In genomic region chr12:59811991-59812390, GRCh38 we compare ENCODE assay signal across 30 cellular contexts.
"Had no signal": no experiment of that assay in that cellular context is flagged by ENCODE, and none has a peak within 500 bp of the region (broad histone marks: within the 10 kb centered on the region; RNA-seq: fewer than 3 reads in every experiment).

No MANE protein-coding gene starts in this region.

- H3K36me3 ChIP-seq: colonic mucosa, esophagus muscularis mucosa, gastroesophageal sphincter, heart left ventricle, pancreas, right lobe of liver, thoracic aorta, transverse colon, upper lobe of right lung, uterus had no signal

- H3K4me2 ChIP-seq: hepatocyte had no signal

- H3K4me1 ChIP-seq: colonic mucosa, esophagus muscularis mucosa, foreskin keratinocyte, gastroesophageal sphincter, heart left ventricle, pancreas, right lobe of liver, transverse colon, upper lobe of right lung, uterus had no signal

- DNase-seq: colonic mucosa; effector CD8-positive, alpha-beta T cell; endodermal cell; foreskin keratinocyte; immature natural killer cell; islet precursor cell; left ventricle myocardium superior; midbrain; naive thymus-derived CD4-positive, alpha-beta T cell; occipital lobe; pancreas; right lobe of liver; small intestine; stimulated activated CD4-positive, alpha-beta T cell treated with anti-CD3 and anti-CD28 coated beads, Interleukin-15, amount 100 ng/mL, for 24 hours; stimulated activated CD4-positive, alpha-beta T cell treated with anti-CD3 and anti-CD28 coated beads, Interleukin-2, amount 100 ng/mL, for 48 hours; stimulated activated naive B cell treated with anti-CD40 and anti-IgM and Interleukin-4, amounts not matched to agents 10 μg/mL and 1 μg/mL and 100 μg/mL, for 72 hours; transverse colon; upper lobe of right lung; uterus had no signal

- H3K79me2 ChIP-seq: hepatocyte had no signal

- H3K4me3 Mint-ChIP-seq: dendritic cell treated with granulocyte-macrophage colony-stimulating factor and Interleukin-4, amounts not matched to agents 40 ng/mL and 50 ng/mL, for 4 days; endodermal cell; immature natural killer cell; memory B cell; naive thymus-derived CD4-positive, alpha-beta T cell; nephron; stimulated activated naive B cell treated with anti-CD40 and anti-IgM and Interleukin-4, amounts not matched to agents 10 μg/mL and 1 μg/mL and 100 μg/mL, for 72 hours; stimulated activated naive CD8-positive, alpha-beta T cell treated with anti-CD3 and anti-CD28 coated beads, Interleukin-15, Interleukin-2, amounts not matched to agents 100 ng/mL and 50 ng/mL, for 24 hours had no signal

- ATAC-seq: foreskin keratinocyte; gastroesophageal sphincter; heart left ventricle; left ventricle myocardium superior; naive thymus-derived CD4-positive, alpha-beta T cell; pancreas; right lobe of liver; stimulated activated naive B cell treated with anti-CD40 and anti-IgM and Interleukin-4, amounts not matched to agents 10 μg/mL and 1 μg/mL and 100 μg/mL, for 72 hours; upper lobe of right lung had no signal

- H3K4me3 ChIP-seq: colonic mucosa, esophagus muscularis mucosa, gastroesophageal sphincter, heart left ventricle, hepatocyte, lung, pancreas, right lobe of liver, thoracic aorta, transverse colon, upper lobe of right lung, uterus had no signal

- H3K4me1 Mint-ChIP-seq: immature natural killer cell, nephron had no signal

- H3K27me3 Mint-ChIP-seq: dendritic cell treated with granulocyte-macrophage colony-stimulating factor and Interleukin-4, amounts not matched to agents 40 ng/mL and 50 ng/mL, for 4 days; memory B cell had no signal

- H3K36me3 Mint-ChIP-seq: immature natural killer cell; stimulated activated naive B cell treated with anti-CD40 and anti-IgM and Interleukin-4, amounts not matched to agents 10 μg/mL and 1 μg/mL and 100 μg/mL, for 72 hours had no signal

- H3K27ac ChIP-seq: colonic mucosa, esophagus muscularis mucosa, foreskin keratinocyte, gastroesophageal sphincter, heart left ventricle, hepatocyte, pancreas, right lobe of liver, thoracic aorta, transverse colon, upper lobe of right lung, uterus had no signal

- H2AFZ ChIP-seq: hepatocyte had no signal

- H3K27me3 ChIP-seq: colonic mucosa, esophagus muscularis mucosa, foreskin keratinocyte, gastroesophageal sphincter, heart left ventricle, hepatocyte, pancreas, right lobe of liver, transverse colon, uterus had no signal

- H3K27ac Mint-ChIP-seq: dendritic cell treated with granulocyte-macrophage colony-stimulating factor and Interleukin-4, amounts not matched to agents 40 ng/mL and 50 ng/mL, for 4 days; endodermal cell; immature natural killer cell; memory B cell; naive thymus-derived CD4-positive, alpha-beta T cell; nephron; stimulated activated naive B cell treated with anti-CD40 and anti-IgM and Interleukin-4, amounts not matched to agents 10 μg/mL and 1 μg/mL and 100 μg/mL, for 72 hours; stimulated activated naive CD8-positive, alpha-beta T cell treated with anti-CD3 and anti-CD28 coated beads, Interleukin-15, Interleukin-2, amounts not matched to agents 100 ng/mL and 50 ng/mL, for 24 hours had no signal

- H3K9me3 Mint-ChIP-seq: immature natural killer cell; nephron; stimulated activated naive CD8-positive, alpha-beta T cell treated with anti-CD3 and anti-CD28 coated beads, Interleukin-15, Interleukin-2, amounts not matched to agents 100 ng/mL and 50 ng/mL, for 24 hours had no signal

- H3K9me3 ChIP-seq: colonic mucosa, esophagus muscularis mucosa, pancreas, right lobe of liver, thoracic aorta, transverse colon, upper lobe of right lung, uterus had no signal

- FAIRE-seq: endothelial cell of umbilical vein, pancreas, small intestine had no signal
